22 cellular contexts compared by ENCODE assay signal in the genomic region with DNA sequence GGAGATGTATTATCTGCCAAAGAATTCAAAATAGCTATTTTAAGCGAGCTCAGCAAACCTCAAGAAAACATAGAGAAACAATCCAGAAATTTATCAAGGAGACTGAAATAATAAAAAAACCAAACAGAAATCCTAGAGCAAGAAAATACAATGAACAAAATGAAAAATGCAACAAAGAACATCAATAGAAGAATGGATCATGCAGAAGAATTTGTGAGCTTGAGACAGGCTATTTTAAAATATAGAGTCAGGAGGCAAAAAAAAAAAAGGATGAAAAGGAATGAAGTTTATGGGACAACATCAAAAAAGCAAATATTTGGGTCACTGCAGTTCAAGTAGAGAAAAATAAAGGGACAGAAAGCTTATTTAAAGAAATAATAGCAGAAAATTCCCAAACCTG.
"Had no signal": no experiment of that assay in that cellular context is flagged by ENCODE, and none has a peak within 500 bp of the region (broad histone marks: within the 10 kb centered on the region; RNA-seq: fewer than 3 reads in every experiment).

No MANE protein-coding gene starts in this region.

- H3K4me3 Mint-ChIP-seq: mesothelial cell of epicardium; naive B cell; naive thymus-derived CD8-positive, alpha-beta T cell had no signal

- H3K27me3 ChIP-seq: dorsolateral prefrontal cortex, esophagus muscularis mucosa, gastrocnemius medialis, heart right ventricle, left lung had no signal

- H3K27ac Mint-ChIP-seq: mesothelial cell of epicardium; naive B cell; naive thymus-derived CD8-positive, alpha-beta T cell had no signal

- H3K27me3 Mint-ChIP-seq: naive B cell; naive thymus-derived CD8-positive, alpha-beta T cell had no signal

- H3K27ac ChIP-seq: coronary artery, dorsolateral prefrontal cortex, esophagus muscularis mucosa, gastrocnemius medialis, heart right ventricle, left lung, lower lobe of right lung had no signal

- FAIRE-seq: colon, endothelial cell of umbilical vein, islet of Langerhans had no signal

- ATAC-seq: gastrocnemius medialis; heart right ventricle; left cardiac atrium; left lung; left ventricle myocardium superior; lower lobe of right lung; mucosa of descending colon; naive thymus-derived CD8-positive, alpha-beta T cell had no signal

- DNase-seq: dermis blood vessel endothelial cell; dorsolateral prefrontal cortex; effector CD4-positive, alpha-beta T cell; effector memory CD4-positive, alpha-beta T cell; foreskin melanocyte; gastrocnemius medialis; heart right ventricle; hippocampal formation; left cardiac atrium; left lung; left ventricle myocardium superior; lower lobe of right lung; mesenchymal stem cell; mucosa of descending colon; naive B cell; naive thymus-derived CD8-positive, alpha-beta T cell had no signal

- H3K36me3 ChIP-seq: gastrocnemius medialis, lower lobe of right lung had no signal

- H3K4me1 ChIP-seq: esophagus muscularis mucosa, gastrocnemius medialis, heart right ventricle, left lung, lower lobe of right lung had no signal

- H3K4me3 ChIP-seq: coronary artery, dorsolateral prefrontal cortex, esophagus muscularis mucosa, gastrocnemius medialis, heart right ventricle, left lung, lower lobe of right lung, mucosa of descending colon had no signal

- H3K9me3 ChIP-seq: gastrocnemius medialis had no signal

- H3K4me1 Mint-ChIP-seq: mesothelial cell of epicardium; naive B cell; naive thymus-derived CD8-positive, alpha-beta T cell had no signal
